ENCODE assay signal across 1 cellular context in the genomic region with DNA sequence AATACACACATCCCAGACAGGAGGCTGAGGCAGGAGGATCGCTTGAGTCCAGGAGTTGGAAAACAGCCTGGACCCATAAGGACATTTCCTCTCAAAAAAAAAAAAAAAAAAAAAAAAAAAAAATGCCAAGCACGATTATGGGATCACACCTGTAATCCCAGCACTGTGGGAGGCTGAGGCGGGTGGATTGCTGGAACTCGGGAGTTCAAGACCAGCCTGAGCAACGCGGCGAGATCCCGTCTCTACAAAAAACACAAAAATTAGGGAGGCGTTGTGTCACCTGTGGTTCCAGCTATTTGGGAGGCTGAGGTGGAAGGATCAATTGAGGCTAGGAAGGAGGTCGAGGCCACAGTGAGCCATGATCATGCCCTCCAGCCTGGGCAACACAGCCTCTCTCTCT.
TF ChIP-seq lines count a peak whose summit lies in the region.

No MANE protein-coding gene starts in this region.

TF ChIP-seq in IMR-90, 13 proteins besides CTCF, POLR2A, EP300 and RAD21:
- TF ChIP-seq SMC3 (IDR thresholded peaks at IDR 0.05; ENCODE audit: low read depth, low read length) (no peak), BHLHE40 (IDR thresholded peaks at IDR 0.05; ENCODE audit: low read depth, low read length) (no peak), FOS (IDR thresholded peaks at IDR 0.05; ENCODE audit: low read depth, low read length) (no peak), ELK1 (IDR thresholded peaks at IDR 0.05; ENCODE audit: borderline replicate concordance, low read depth, low read length) (no peak), CHD1 (IDR thresholded peaks at IDR 0.05; ENCODE audit: low read depth, low read length) (no peak), CEBPB (IDR thresholded peaks at IDR 0.05; ENCODE audit: low read depth, low read length) (no peak), RFX5 (IDR thresholded peaks at IDR 0.05; ENCODE audit: low read depth, low read length) (no peak), MAFK (IDR thresholded peaks at IDR 0.05; ENCODE audit: low read depth, low read length) (no peak), RCOR1 (IDR thresholded peaks at IDR 0.05; ENCODE audit: insufficient replicate concordance, low read length) (no peak), NFE2L2 (IDR thresholded peaks at IDR 0.05; ENCODE audit: low read depth, low read length) (no peak), MXI1 (IDR thresholded peaks at IDR 0.05; ENCODE audit: borderline replicate concordance, low read depth, low read length) (no peak), MAZ (IDR thresholded peaks at IDR 0.05; ENCODE audit: borderline replicate concordance, low read depth, low read length) (no peak)
- TF ChIP-seq, protein P1, sequence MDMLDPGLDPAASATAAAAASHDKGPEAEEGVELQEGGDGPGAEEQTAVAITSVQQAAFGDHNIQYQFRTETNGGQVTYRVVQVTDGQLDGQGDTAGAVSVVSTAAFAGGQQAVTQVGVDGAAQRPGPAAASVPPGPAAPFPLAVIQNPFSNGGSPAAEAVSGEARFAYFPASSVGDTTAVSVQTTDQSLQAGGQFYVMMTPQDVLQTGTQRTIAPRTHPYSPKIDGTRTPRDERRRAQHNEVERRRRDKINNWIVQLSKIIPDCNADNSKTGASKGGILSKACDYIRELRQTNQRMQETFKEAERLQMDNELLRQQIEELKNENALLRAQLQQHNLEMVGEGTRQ (IDR thresholded peaks at IDR 0.05; ENCODE audit: low read depth, low read length) = no peak
